ENCODE assay signal across 13 cellular contexts in genomic region chr11:116727990-116728389, GRCh38. TPM values are rescaled to one million over a fixed set of nuclear protein-coding genes. Genes with fewer than 3 reads are reported as not detected.
A peak's percentile ranks its signal among the peaks of the same experiment; 100 is the strongest.
DNase-seq lines count a peak whose midpoint lies in the region; ATAC-seq and TF ChIP-seq lines count a peak whose summit lies in the region.
"Had no signal": no experiment of that assay in that cellular context is flagged by ENCODE, and none has a peak within 500 bp of the region (broad histone marks: within the 10 kb centered on the region; RNA-seq: fewer than 3 reads in every experiment).

No MANE protein-coding gene starts in this region.

- H3K4me2 ChIP-seq in PC-3 (ENCODE audit: low read length) (no peak overlapping the region), smooth muscle cell (no peak overlapping the region)
- H3K4me2 ChIP-seq: GM23338 had no signal

- H3F3A ChIP-seq in PC-3 (ENCODE audit: low read length, unreplicated experiment), result no peaks in the 10 kb centered on the region
- no peaks in the 10 kb centered on the region for H3F3A ChIP-seq in smooth muscle cell (ENCODE audit: low read depth)

- no peak overlapping the region for H3K9ac ChIP-seq in PC-3 (ENCODE audit: low read length)
- no peak overlapping the region for H3K9ac ChIP-seq in smooth muscle cell (ENCODE audit: low read depth)

- H3K9me3 ChIP-seq in PC-3 (ENCODE audit: low read length) (no peaks in the 10 kb centered on the region), smooth muscle cell (replicated peaks; ENCODE audit: low read depth) (no peaks in the 10 kb centered on the region)
- H3K9me3 ChIP-seq: BE2C had no signal

- H3K4me1 ChIP-seq in PC-3 (ENCODE audit: insufficient read depth, low read length) (no peaks in the 10 kb centered on the region), foreskin keratinocyte (no peaks in the 10 kb centered on the region), smooth muscle cell (ENCODE audit: low read depth) (peaks cover 18% of the 10 kb centered on the region)

- CTCF ChIA-PET in PC-3 (lab: Charles Lee), result no interaction called here

- TF ChIP-seq CTCF in PC-3 (conservative IDR thresholded peaks at IDR 0.05; ENCODE audit: low read depth, low read length) (no peak), foreskin keratinocyte (conservative IDR thresholded peaks at IDR 0.05) (no peak), smooth muscle cell (IDR thresholded peaks at IDR 0.05; ENCODE audit: borderline replicate concordance, insufficient read depth, poor library complexity, severe bottlenecking) (no peak)

- ATAC-seq in PC-3 (no peak), foreskin keratinocyte (peak; percentile 8), HG03565 (IDR thresholded peaks at IDR 0.05; ENCODE audit: unreplicated experiment) (no peak), HG02678 (IDR thresholded peaks at IDR 0.05; ENCODE audit: unreplicated experiment) (no peak)
- ATAC-seq: GM23338 had no signal

- POLR2A ChIA-PET in PC-3 (lab: Charles Lee; ENCODE audit: unreplicated experiment), result no interaction called here

- intact Hi-C loops in PC-3 (cut with micrococcal nuclease) (no loop called here), posterior vena cava (cut with DNase I) (no loop called here)

- 80% methylated on average over 6 of the region's 6 CpGs for WGBS in smooth muscle cell (ENCODE audit: low lambda C conversion rate)

- no peaks in the 10 kb centered on the region for H3K36me3 ChIP-seq in PC-3 (ENCODE audit: low read depth, low read length)
- H3K36me3 ChIP-seq in smooth muscle cell (ENCODE audit: low read depth), result no peaks in the 10 kb centered on the region
- H3K36me3 ChIP-seq: BE2C had no signal

- BruUV-seq in PC-3 (replicated peaks; lab: Mats Ljungman, UMichigan), result no TSS peak

- H3K9me2 ChIP-seq in PC-3 (replicated peaks; ENCODE audit: low read length), result no peaks in the 10 kb centered on the region

- no peaks in the 10 kb centered on the region for H3K79me2 ChIP-seq in PC-3 (ENCODE audit: low read length)
- H3K79me2 ChIP-seq in smooth muscle cell (ENCODE audit: low read depth), result no peaks in the 10 kb centered on the region

- no peak overlapping the region for H2AFZ ChIP-seq in PC-3 (ENCODE audit: low read length)
- no peak overlapping the region for H2AFZ ChIP-seq in smooth muscle cell (ENCODE audit: low read depth)
- H2AFZ ChIP-seq: GM23338 had no signal

- H3K4me3 ChIP-seq in PC-3 (ENCODE audit: low read length), result no peak overlapping the region
- no peak overlapping the region for H3K4me3 ChIP-seq in smooth muscle cell
- H3K4me3 ChIP-seq: GM23338 had no signal

- peaks cover 11% of the 10 kb centered on the region for H3K27me3 ChIP-seq in PC-3 (ENCODE audit: low read length)
- peaks cover 54% of the 10 kb centered on the region for H3K27me3 ChIP-seq in foreskin keratinocyte
- H3K27me3 ChIP-seq in smooth muscle cell (ENCODE audit: low read depth), result peaks cover 48% of the 10 kb centered on the region
- H3K27me3 ChIP-seq: BE2C had no signal

- DNase-seq in PC-3 (peak; percentile 33), foreskin keratinocyte (no peak), posterior vena cava (ENCODE audit: low spot score) (peak; percentile 37), smooth muscle cell (lab: John Stamatoyannopoulos, UW; ENCODE audit: unreplicated experiment) (no peak), AML-193 (lab: John Stamatoyannopoulos, UW) (no peak)
- DNase-seq: BE2C; CD4-positive, alpha-beta memory T cell; DMS79; H9 had no signal

- H3K27ac ChIP-seq in PC-3 (ENCODE audit: low read length) (no peak overlapping the region), foreskin keratinocyte (no peak overlapping the region), smooth muscle cell (ENCODE audit: low read depth) (no peak overlapping the region)
- H3K27ac ChIP-seq: C4-2B had no signal

- no peaks in the 10 kb centered on the region for H4K20me1 ChIP-seq in PC-3 (ENCODE audit: low read length)
- no peaks in the 10 kb centered on the region for H4K20me1 ChIP-seq in smooth muscle cell (ENCODE audit: low read depth)

RNA-seq across cellular contexts. Expression of gene BUD13, which starts 44.8 kb away (rescaled TPM):
- total RNA-seq in PC-3 (2014; rRNA removed), result 28.9 and 38.0 TPM in 2 replicates
- 21.7 and 22.7 TPM in 2 replicates for total RNA-seq in foreskin keratinocyte
- 17.9 and 22.5 TPM in 2 replicates for polyA plus RNA-seq in foreskin keratinocyte
- 10 to 100 TPM in 1 of 2 donors, 1 to 10 TPM in 1; 9.2 to 10.2 TPM for total RNA-seq in posterior vena cava
- total RNA-seq in smooth muscle cell, result 13.4 and 13.8 TPM in 2 replicates
- polyA plus RNA-seq in smooth muscle cell, result 10.9 and 15.7 TPM in 2 replicates

RNA-seq across cellular contexts. Expression of gene ZPR1, which starts 59.8 kb away (rescaled TPM):
- total RNA-seq in PC-3 (2014; rRNA removed) (86.5 and 89.5 TPM in 2 replicates), foreskin keratinocyte (59.8 and 63.0 TPM in 2 replicates), posterior vena cava (10 to 100 TPM; 38.8 to 44.6 TPM), smooth muscle cell (26.2 and 34.8 TPM in 2 replicates)
- polyA plus RNA-seq in foreskin keratinocyte (49.1 and 55.8 TPM in 2 replicates), smooth muscle cell (34.2 and 48.5 TPM in 2 replicates)

Comparison
In these comparisons a context has a peak if more than half of its experiments do, and no peak if none do; other contexts are left out.
1. DNase-seq: peak in PC-3 (single experiment) and posterior vena cava (single experiment); none in foreskin keratinocyte (0 of 2), smooth muscle cell (single experiment) and AML-193 (0 of 2).